9 cellular contexts compared by ENCODE assay signal in the genomic region with DNA sequence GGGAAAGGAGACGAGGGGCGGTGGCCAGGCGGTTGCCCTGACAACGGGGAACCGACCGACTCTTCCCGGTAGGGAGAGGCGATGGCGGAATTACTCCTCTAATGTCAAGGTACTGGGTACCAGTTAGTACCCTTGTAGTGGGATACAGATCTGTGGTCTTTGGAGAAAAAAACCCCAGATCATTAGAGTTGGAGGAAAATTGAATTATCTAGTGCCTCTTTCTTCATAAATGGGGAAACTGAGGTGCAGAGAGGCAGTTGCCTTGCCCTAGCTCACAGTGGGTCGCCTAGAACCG. TPM values are rescaled to one million over a fixed set of nuclear protein-coding genes. Genes with fewer than 3 reads are reported as not detected.
DNase-seq lines count a peak whose midpoint lies in the region; ATAC-seq and TF ChIP-seq lines count a peak whose summit lies in the region.
"Had no signal": no experiment of that assay in that cellular context is flagged by ENCODE, and none has a peak within 500 bp of the region (broad histone marks: within the 10 kb centered on the region; RNA-seq: fewer than 3 reads in every experiment).

No MANE protein-coding gene starts in this region.

- peak overlapping the region; percentile 85 for H3K9ac ChIP-seq in mucosa of stomach (ENCODE audit: low read length)

- TF ChIP-seq CTCF in A673 (conservative IDR thresholded peaks at IDR 0.05; ENCODE audit: low read depth, low read length), result no peak
- TF ChIP-seq CTCF in LNCaP clone FGC (IDR thresholded peaks at IDR 0.05; ENCODE audit: control insufficient read depth, extremely low read depth, insufficient read depth), result no peak
- TF ChIP-seq CTCF in coronary artery (IDR thresholded peaks at IDR 0.05), result no peak

- H3K36me3 ChIP-seq in A673 (ENCODE audit: insufficient read depth, low read length, poor library complexity, severe bottlenecking) (no peaks in the 10 kb centered on the region), mucosa of stomach (ENCODE audit: control insufficient read depth, insufficient read depth, low read length) (no peaks in the 10 kb centered on the region)

- ATAC-seq in GM21786 (IDR thresholded peaks at IDR 0.05; ENCODE audit: unreplicated experiment), result no peak

- H3K27me3 ChIP-seq in A673 (replicated peaks; ENCODE audit: insufficient read depth, low read depth, low read length, poor library complexity), result no peaks in the 10 kb centered on the region
- H3K27me3 ChIP-seq in mucosa of stomach (ENCODE audit: control insufficient read depth, insufficient read depth, low read length), result no peaks in the 10 kb centered on the region

- DNase-seq in A673 (ENCODE audit: low spot score), result no peak
- DNase-seq in LNCaP clone FGC (ENCODE audit: low read depth), result no peak
- no peak for DNase-seq in coronary artery (ENCODE audit: low spot score)
- no peak for DNase-seq in SK-N-DZ (ENCODE audit: low spot score)
- no peak for DNase-seq in HUDEP-2 (lab: John Stamatoyannopoulos, UW; ENCODE audit: unreplicated experiment in 76 of 76)
- no peak for DNase-seq in Kasumi-1 (lab: John Stamatoyannopoulos, UW)

- BruUV-seq in A673 (replicated peaks; lab: Mats Ljungman, UMichigan), result TSS peak; percentile 81

- H3K27ac ChIP-seq in A673 (ENCODE audit: low read depth, low read length, poor library complexity, severe bottlenecking) (peak overlapping the region; percentile 93), coronary artery (peak overlapping the region; percentile 95 to 99)

- POLR2A ChIA-PET in A673 (lab: Charles Lee; ENCODE audit: low non-redundant PET), result no interaction called here

- CTCF ChIA-PET in A673 (lab: Charles Lee), result interaction anchor here (0.6 kb wide), 1 partner anchor 144 kb away, joined by 3 read pairs; no protein-coding TSS in a partner anchor

- H3K9me3 ChIP-seq in A673 (ENCODE audit: low read depth, low read length, poor library complexity, severe bottlenecking) (no peaks in the 10 kb centered on the region), mucosa of stomach (ENCODE audit: control insufficient read depth, low read length) (no peaks in the 10 kb centered on the region)

- intact Hi-C loops in A673 (cut with micrococcal nuclease; ENCODE audit: unreplicated experiment), result no loop called here

- H3K4me1 ChIP-seq in A673 (ENCODE audit: insufficient read depth, low read length, poor library complexity, severe bottlenecking) (peaks cover 14% of the 10 kb centered on the region), mucosa of stomach (ENCODE audit: control insufficient read depth, insufficient read depth, low read length) (peaks cover 16% of the 10 kb centered on the region)

- H3K4me3 ChIP-seq in A673 (ENCODE audit: low read depth, low read length, poor library complexity, severe bottlenecking), result peak overlapping the region; percentile 65
- H3K4me3 ChIP-seq in LNCaP clone FGC (ENCODE audit: low read depth, low read length), result peak overlapping the region; percentile 98
- peak overlapping the region; percentile 88 for H3K4me3 ChIP-seq in coronary artery
- H3K4me3 ChIP-seq in mucosa of stomach (ENCODE audit: low read length), result peak overlapping the region; percentile 76

RNA-seq across cellular contexts. Expression of gene PEF1, which starts 0.5 kb away (rescaled TPM):
- 56.3 and 57.9 TPM in 2 replicates for total RNA-seq in A673 (2021)
- 52.4 and 54.0 TPM in 2 replicates for polyA plus RNA-seq in SK-N-DZ (2014; cell fraction: cytosol; rRNA removed)
- polyA plus RNA-seq in SK-N-DZ (2014; cell fraction: nucleus; rRNA removed), result 29.5 and 32.3 TPM in 2 replicates

RNA-seq across cellular contexts. Expression of gene HCRTR1, which starts 27.7 kb away (rescaled TPM):
- not detected in 2 replicates for total RNA-seq in A673 (2021)
- polyA plus RNA-seq in SK-N-DZ (2014; cell fraction: cytosol; rRNA removed), result not detected in 2 replicates
- polyA plus RNA-seq in SK-N-DZ (2014; cell fraction: nucleus; rRNA removed), result 0.31 TPM in 1 of 2 replicates, not detected in the other
- total RNA-seq: renal cortical epithelial cell had no signal

RNA-seq across cellular contexts. Expression of gene COL16A1, which starts 58.6 kb away (rescaled TPM):
- 26.6 and 35.7 TPM in 2 replicates for total RNA-seq in A673 (2021)
- polyA plus RNA-seq in SK-N-DZ (2014; cell fraction: cytosol; rRNA removed), result 3.5 and 5.8 TPM in 2 replicates
- 70.8 and 89.0 TPM in 2 replicates for polyA plus RNA-seq in SK-N-DZ (2014; cell fraction: nucleus; rRNA removed)
